In genomic region chr6:134658596-134658995, GRCh38 we compare ENCODE assay signal across 27 cellular contexts.
A peak's percentile ranks its signal among the peaks of the same experiment; 100 is the strongest.
DNase-seq lines count a peak whose midpoint lies in the region; ATAC-seq and TF ChIP-seq lines count a peak whose summit lies in the region.
"Had no signal": no experiment of that assay in that cellular context is flagged by ENCODE, and none has a peak within 500 bp of the region (broad histone marks: within the 10 kb centered on the region; RNA-seq: fewer than 3 reads in every experiment).

No MANE protein-coding gene starts in this region.

- TF ChIP-seq CTCF in Caco-2 (IDR thresholded peaks at IDR 0.05; ENCODE audit: insufficient read depth in 1 of 2, low read depth in 1 of 2, low read length in 1 of 2, severe bottlenecking in 1 of 2, unreplicated experiment in 1 of 2): no peak
- no peak for TF ChIP-seq CTCF in RWPE2 (IDR thresholded peaks at IDR 0.05; ENCODE audit: poor library complexity, severe bottlenecking)
- TF ChIP-seq CTCF in fibroblast of villous mesenchyme (IDR thresholded peaks at IDR 0.05; ENCODE audit: insufficient read depth, low read depth, low read length): no peak

- no peaks in the 10 kb centered on the region for H3K27me3 Mint-ChIP-seq in Caco-2 (ENCODE audit: insufficient read depth, unreplicated experiment)
- peaks cover 18% of the 10 kb centered on the region for H3K27me3 Mint-ChIP-seq in T-helper 17 cell

- DNase-seq in Caco-2: no peak
- no peak for DNase-seq in RWPE2 (ENCODE audit: low spot score)
- peak; percentile 82 for DNase-seq in fibroblast of villous mesenchyme (ENCODE audit: low read depth)
- peak; percentile 31 for DNase-seq in mesendoderm
- no peak for DNase-seq in SHP77 treated with DMSO at 0.1 percent for 48 hours (lab: John Stamatoyannopoulos, UW)
- DNase-seq in T-helper 17 cell: no peak
- no peak for DNase-seq in foreskin melanocyte
- DNase-seq: C1 segment of cervical spinal cord; CD4-positive, alpha-beta memory T cell; COR-L47; DMS 273 treated with DMSO at 0.1 percent for 48 hours; DMS79 treated with DMSO at 0.1 percent for 48 hours; GF-D8; H7; Kasumi-1; MV-4-11; NCI-H1105; NCI-H1436 treated with DMSO at 0.1 percent for 48 hours; NCI-H1930; NCI-H446; NCI-H524 treated with DMSO at 0.1 percent for 48 hours; NCI-H774; Right ventricle myocardium superior had no signal

- intact Hi-C loops in Caco-2 (cut with micrococcal nuclease; ENCODE audit: unreplicated experiment): loop anchor here (2.0 to 5.0 kb wide), 3 partner anchors 48 to 224 kb away; no protein-coding TSS in a partner anchor

- no peak overlapping the region for H2AK5ac ChIP-seq in mesendoderm (ENCODE audit: low read length)

- no peak for ATAC-seq in RWPE2 (ENCODE audit: low read depth)
- no peak for ATAC-seq in T-helper 17 cell
- ATAC-seq in GM18520 (IDR thresholded peaks at IDR 0.05; ENCODE audit: unreplicated experiment): no peak
- ATAC-seq: HepG2, K562 had no signal

- H3K4me2 ChIP-seq in mesendoderm (ENCODE audit: low read length): no peak overlapping the region
- H3K4me2 ChIP-seq: PC-9 had no signal

- H3K27ac Mint-ChIP-seq in Caco-2 (ENCODE audit: unreplicated experiment) (no peak overlapping the region), T-helper 17 cell (no peak overlapping the region)
- H3K27ac Mint-ChIP-seq: CD4-positive, alpha-beta memory T cell had no signal

- no peaks in the 10 kb centered on the region for H3K36me3 ChIP-seq in Caco-2 (ENCODE audit: control insufficient read depth, insufficient read depth, low read length)
- no peaks in the 10 kb centered on the region for H3K36me3 ChIP-seq in RWPE2 (ENCODE audit: low read depth)
- no peaks in the 10 kb centered on the region for H3K36me3 ChIP-seq in mesendoderm (ENCODE audit: control insufficient read depth, insufficient read depth, low read length)

- H2BK15ac ChIP-seq in mesendoderm (replicated peaks; ENCODE audit: low read depth): no peak overlapping the region

- WGBS in mesendoderm (ENCODE audit: extremely low coverage, insufficient coverage, low lambda C conversion rate): no CpG with 5 or more reads among the region's 5 CpGs

- H3K56ac ChIP-seq in mesendoderm (ENCODE audit: low read length): no peak overlapping the region

- H3K23ac ChIP-seq in mesendoderm (ENCODE audit: low read length): no peak overlapping the region

- H4K8ac ChIP-seq in mesendoderm (ENCODE audit: low read depth, low read length): no peak overlapping the region

- no peaks in the 10 kb centered on the region for H3K79me2 ChIP-seq in mesendoderm (ENCODE audit: control insufficient read depth, insufficient read depth, low read length)

- no peak overlapping the region for H2BK120ac ChIP-seq in mesendoderm (ENCODE audit: low read depth, low read length)

- H3K27me3 ChIP-seq in Caco-2 (replicated peaks; ENCODE audit: control insufficient read depth, insufficient read depth, low read length) (no peaks in the 10 kb centered on the region), RWPE2 (ENCODE audit: insufficient read depth, poor library complexity, severe bottlenecking) (no peaks in the 10 kb centered on the region), mesendoderm (ENCODE audit: insufficient read depth, low read length, poor library complexity) (no peaks in the 10 kb centered on the region)

- H3K79me1 ChIP-seq in mesendoderm (ENCODE audit: low read length): no peaks in the 10 kb centered on the region

- H3K9ac ChIP-seq in mesendoderm (ENCODE audit: low read length): no peak overlapping the region

- H3K4me1 ChIP-seq in Caco-2: peaks cover 29% of the 10 kb centered on the region
- H3K4me1 ChIP-seq in RWPE2 (ENCODE audit: insufficient read depth, poor library complexity, severe bottlenecking): peaks cover 18% of the 10 kb centered on the region
- no peaks in the 10 kb centered on the region for H3K4me1 ChIP-seq in mesendoderm (ENCODE audit: control insufficient read depth, low read depth, low read length)

- H3K9me3 ChIP-seq in Caco-2 (no peaks in the 10 kb centered on the region), RWPE2 (ENCODE audit: severe bottlenecking) (no peaks in the 10 kb centered on the region), T-helper 17 cell (ENCODE audit: control insufficient read depth, low read length, poor library complexity, severe bottlenecking) (no peaks in the 10 kb centered on the region)

- H4K5ac ChIP-seq in mesendoderm (ENCODE audit: low read length): no peak overlapping the region

- CTCF ChIA-PET in Caco-2 (lab: Charles Lee): no interaction called here

- H3K4me1 Mint-ChIP-seq in Caco-2 (ENCODE audit: low read depth, unreplicated experiment) (peaks cover 19% of the 10 kb centered on the region), T-helper 17 cell (no peaks in the 10 kb centered on the region)

- H3K4me3 ChIP-seq in Caco-2 (ENCODE audit: low read depth, low read length) (no peak overlapping the region), RWPE2 (ENCODE audit: severe bottlenecking) (no peak overlapping the region), fibroblast of villous mesenchyme (ENCODE audit: low read depth, low read length) (no peak overlapping the region), mesendoderm (ENCODE audit: low read length) (no peak overlapping the region)
- H3K4me3 ChIP-seq: K562, PC-9 had no signal

- peak overlapping the region; percentile 11 for H3K4me3 Mint-ChIP-seq in Caco-2 (ENCODE audit: unreplicated experiment)
- H3K4me3 Mint-ChIP-seq in T-helper 17 cell: no peak overlapping the region
- H3K4me3 Mint-ChIP-seq: CD4-positive, alpha-beta memory T cell had no signal

- peak overlapping the region; percentile 16 for H3K4ac ChIP-seq in mesendoderm (ENCODE audit: low read depth, low read length)

- peak overlapping the region; percentile 49 for H3K27ac ChIP-seq in RWPE2 (ENCODE audit: poor library complexity, severe bottlenecking)
- H3K27ac ChIP-seq in mesendoderm (ENCODE audit: low read depth, low read length): no peak overlapping the region
- H3K27ac ChIP-seq: PC-9 had no signal

- BruUV-seq in Caco-2 (replicated peaks; lab: Mats Ljungman, UMichigan): no TSS peak

- no peaks in the 10 kb centered on the region for H3K9me3 Mint-ChIP-seq in Caco-2 (ENCODE audit: unreplicated experiment)
- H3K9me3 Mint-ChIP-seq: CD4-positive, alpha-beta memory T cell had no signal

- no peak overlapping the region for H2BK5ac ChIP-seq in mesendoderm (ENCODE audit: low read length)

- H3K18ac ChIP-seq in mesendoderm (ENCODE audit: low read length): no peak overlapping the region

- H3K36me3 Mint-ChIP-seq in Caco-2 (ENCODE audit: insufficient read depth, unreplicated experiment): no peaks in the 10 kb centered on the region
- peaks cover 2% of the 10 kb centered on the region for H3K36me3 Mint-ChIP-seq in T-helper 17 cell (ENCODE audit: low read depth)
- H3K36me3 Mint-ChIP-seq: CD4-positive, alpha-beta memory T cell had no signal

- POLR2A ChIA-PET in Caco-2 (lab: Charles Lee): no interaction called here

Comparison
In these comparisons a context has a peak if more than half of its experiments do, and no peak if none do; other contexts are left out.
1. DNase-seq: peak in fibroblast of villous mesenchyme (single experiment) and mesendoderm (single experiment); none in Caco-2 (0 of 2), RWPE2 (single experiment), SHP77 treated with DMSO at 0.1 percent for 48 hours (single experiment), T-helper 17 cell (0 of 3) and foreskin melanocyte (single experiment).